In genomic region chr17:48745381-48746275, GRCh38 we compare ENCODE assay signal across 24 cellular contexts. TPM values are rescaled to one million over a fixed set of nuclear protein-coding genes. Genes with fewer than 3 reads are reported as not detected.
DNase-seq lines count a peak whose midpoint lies in the region; FAIRE-seq and TF ChIP-seq lines count a peak whose summit lies in the region.
"Had no signal": no experiment of that assay in that cellular context is flagged by ENCODE, and none has a peak within 500 bp of the region (broad histone marks: within the 10 kb centered on the region; RNA-seq: fewer than 3 reads in every experiment).

No MANE protein-coding gene starts in this region.

- H3K18ac ChIP-seq in H1 (ENCODE audit: extremely low read depth, low read length), result no peak overlapping the region

- BruUV-seq in Caco-2 (replicated peaks; lab: Mats Ljungman, UMichigan), result no TSS peak

- TF ChIP-seq CTCF in H1 (IDR thresholded peaks at IDR 0.05; ENCODE audit: control extremely low read depth in 1 of 3, insufficient read depth in 1 of 3, low read depth in 1 of 3, low read length in 3 of 3) (no peak), osteoblast (IDR thresholded peaks at IDR 0.05; ENCODE audit: extremely low read depth, low read depth, low read length) (no peak), type B pancreatic cell (conservative IDR thresholded peaks at IDR 0.05) (no peak), Caco-2 (IDR thresholded peaks at IDR 0.05; ENCODE audit: insufficient read depth in 1 of 2, low read depth in 1 of 2, low read length in 1 of 2, severe bottlenecking in 1 of 2, unreplicated experiment in 1 of 2) (no peak)

- TF ChIP-seq POLR2A in H1 (IDR thresholded peaks at IDR 0.05; ENCODE audit: control extremely low read depth in 1 of 2, low read depth in 2 of 2, low read length in 2 of 2), result no peak

- intact Hi-C loops in Caco-2 (cut with micrococcal nuclease; ENCODE audit: unreplicated experiment), result no loop called here

- no peak for TF ChIP-seq EP300 in H1 (IDR thresholded peaks at IDR 0.05; ENCODE audit: borderline replicate concordance in 1 of 2, low read depth in 2 of 2, low read length in 2 of 2)

- peaks cover 13 to 23% of the 10 kb centered on the region in 2 experiments for H4K20me1 ChIP-seq in H1 (replicated peaks in 1 of 2; ENCODE audit: control insufficient read depth in 1 of 2, insufficient read depth in 2 of 2, low read length in 2 of 2)
- H4K20me1 ChIP-seq in osteoblast (ENCODE audit: insufficient read depth, low read length), result no peaks in the 10 kb centered on the region

- peaks cover 99% of the 10 kb centered on the region for H3K27me3 Mint-ChIP-seq in type B pancreatic cell
- peaks cover 16% of the 10 kb centered on the region for H3K27me3 Mint-ChIP-seq in Caco-2 (ENCODE audit: insufficient read depth, unreplicated experiment)

- H2BK120ac ChIP-seq in H1 (replicated peaks; ENCODE audit: low read depth, low read length), result no peak overlapping the region

- no peaks in the 10 kb centered on the region for H3K23me2 ChIP-seq in H1 (ENCODE audit: low read depth, low read length)

- no peak overlapping the region for H4K8ac ChIP-seq in H1 (ENCODE audit: extremely low read depth, insufficient read depth, low read length)

- no peak overlapping the region for H3K27ac ChIP-seq in H1 (ENCODE audit: low read depth, low read length)
- no peak overlapping the region for H3K27ac ChIP-seq in osteoblast (ENCODE audit: low read depth, low read length)
- H3K27ac ChIP-seq: BLaER1 treated with 17β-estradiol and CSF1 and Interleukin-3, amounts not matched to agents 10 nM and 100 nM; HL-60; PC-9 had no signal

- no peak overlapping the region for H3K23ac ChIP-seq in H1 (ENCODE audit: insufficient read length)

- no peak for FAIRE-seq in H1 (lab: Jason Lieb, UNC)
- FAIRE-seq: GM12891, GM19239, K562 had no signal

- no peak overlapping the region for H3K4me3 Mint-ChIP-seq in type B pancreatic cell
- H3K4me3 Mint-ChIP-seq in Caco-2 (ENCODE audit: unreplicated experiment), result no peak overlapping the region

- H3K27ac Mint-ChIP-seq in type B pancreatic cell (no peak overlapping the region), Caco-2 (ENCODE audit: unreplicated experiment) (no peak overlapping the region)

- H2AFZ ChIP-seq in H1 (ENCODE audit: low read length), result no peak overlapping the region
- no peak overlapping the region for H2AFZ ChIP-seq in osteoblast (ENCODE audit: low read length)
- H2AFZ ChIP-seq: PC-9 had no signal

- no peak overlapping the region for H4K91ac ChIP-seq in H1 (replicated peaks; ENCODE audit: insufficient read length, low read length)

- H3K36me3 ChIP-seq in H1 (ENCODE audit: control insufficient read depth in 2 of 4, insufficient read depth in 4 of 4, low read length in 3 of 4) (peaks cover 0 to 5% (median 0%) of the 10 kb centered on the region in 4 experiments; a peak in 1 of 8 replicates), osteoblast (ENCODE audit: insufficient read depth, low read length) (no peaks in the 10 kb centered on the region), Caco-2 (ENCODE audit: control insufficient read depth, insufficient read depth, low read length) (no peaks in the 10 kb centered on the region)
- H3K36me3 ChIP-seq: BLaER1 treated with 17β-estradiol and CSF1 and Interleukin-3, amounts not matched to agents 10 nM and 100 nM had no signal

- H3K79me1 ChIP-seq in H1 (ENCODE audit: low read depth, low read length), result no peaks in the 10 kb centered on the region

- H3K27me3 ChIP-seq in H1 (replicated peaks in 1 of 4; ENCODE audit: control insufficient read depth in 3 of 4, extremely low read depth in 1 of 4, insufficient read depth in 3 of 4, low read length in 3 of 4), result peaks cover 93 to 100% (median 97%) of the 10 kb centered on the region in 4 experiments
- peaks cover 98% of the 10 kb centered on the region for H3K27me3 ChIP-seq in osteoblast (ENCODE audit: insufficient read depth, low read length)
- H3K27me3 ChIP-seq in Caco-2 (replicated peaks; ENCODE audit: control insufficient read depth, insufficient read depth, low read length), result peaks cover 1% of the 10 kb centered on the region; the same call in 1 of the 2 replicates

- H3K9me3 ChIP-seq in H1 (ENCODE audit: insufficient read depth in 2 of 2, low read depth in 1 of 2, low read length in 1 of 2) (no peaks in the 10 kb centered on the region), osteoblast (ENCODE audit: low read depth, low read length) (no peaks in the 10 kb centered on the region), Caco-2 (no peaks in the 10 kb centered on the region)

- no peak overlapping the region for H2AK5ac ChIP-seq in H1 (ENCODE audit: low read depth, low read length)

- no peak overlapping the region for H3K9ac ChIP-seq in H1 (replicated peaks in 1 of 4; ENCODE audit: extremely low read depth in 1 of 4, low read depth in 3 of 4, low read length in 3 of 4)
- H3K9ac ChIP-seq: BLaER1 treated with 17β-estradiol and CSF1 and Interleukin-3, amounts not matched to agents 10 nM and 100 nM had no signal

- 31% methylated on average over 12 of the region's 12 CpGs; no CpG with 5 or more reads in 1 of the 2 experiments for WGBS in H1 (ENCODE audit: extremely low coverage in 1 of 2, insufficient coverage in 1 of 2, insufficient read length in 1 of 2, insufficient replicate concordance in 2 of 2, low coverage in 1 of 2, low lambda C conversion rate in 2 of 2, missing lambda C conversion rate in 1 of 2), 2 experiments

- no peak for TF ChIP-seq RAD21 in H1 (IDR thresholded peaks at IDR 0.05 in 1 of 2, conservative IDR thresholded peaks at IDR 0.05 in 1 of 2; ENCODE audit: low read depth in 2 of 2, low read length in 2 of 2)

- no peak overlapping the region for H4K5ac ChIP-seq in H1 (ENCODE audit: insufficient read length, low read depth, low read length)

- no peak overlapping the region for H3K14ac ChIP-seq in H1 (ENCODE audit: insufficient read length)

- no peak overlapping the region for H2BK5ac ChIP-seq in H1 (ENCODE audit: low read depth, low read length)

- CTCF ChIA-PET in H1 (lab: Charles Lee; ENCODE audit: partially characterized antibody), result interaction anchor here (0.6 to 4.6 kb wide), 11 partner anchors 18 to 702 kb away, joined by 3 to 44 read pairs (median 5); partner anchors contain the start of genes HOXB13 and PRAC2
- CTCF ChIA-PET in Caco-2 (lab: Charles Lee), result interaction anchor here (0.6 to 1.3 kb wide), 6 partner anchors 22 to 1044 kb away, joined by 3 to 6 read pairs (median 4); no protein-coding TSS in a partner anchor

- H2BK20ac ChIP-seq in H1 (ENCODE audit: low read length), result no peak overlapping the region

- H3K79me2 ChIP-seq in H1 (ENCODE audit: control insufficient read depth in 1 of 2, insufficient read depth in 2 of 2, low read length in 2 of 2) (no peaks in the 10 kb centered on the region), osteoblast (ENCODE audit: insufficient read depth, low read length) (no peaks in the 10 kb centered on the region)

- POLR2A ChIA-PET in H1 (lab: Charles Lee; ENCODE audit: partially characterized antibody) (interaction anchor here (0.7 to 1.3 kb wide), 3 partner anchors 10 to 158 kb away, joined by 3 read pairs; no protein-coding TSS in a partner anchor), Caco-2 (lab: Charles Lee) (no interaction called here)

- H3K56ac ChIP-seq in H1 (replicated peaks; ENCODE audit: insufficient read length, low read depth, low read length), result no peak overlapping the region

- no peaks in the 10 kb centered on the region for H3K9me3 Mint-ChIP-seq in type B pancreatic cell
- no peaks in the 10 kb centered on the region for H3K9me3 Mint-ChIP-seq in Caco-2 (ENCODE audit: unreplicated experiment)

- H3K4ac ChIP-seq in H1 (replicated peaks; ENCODE audit: insufficient read length, low read depth, low read length), result no peak overlapping the region

- no peaks in the 10 kb centered on the region for H3K4me1 Mint-ChIP-seq in type B pancreatic cell (ENCODE audit: unreplicated experiment)
- peaks cover 8% of the 10 kb centered on the region for H3K4me1 Mint-ChIP-seq in Caco-2 (ENCODE audit: low read depth, unreplicated experiment)

- H2BK12ac ChIP-seq in H1 (ENCODE audit: low read depth, low read length), result no peak overlapping the region

- H3K36me3 Mint-ChIP-seq in type B pancreatic cell, result no peaks in the 10 kb centered on the region
- peaks cover 5% of the 10 kb centered on the region for H3K36me3 Mint-ChIP-seq in Caco-2 (ENCODE audit: insufficient read depth, unreplicated experiment)

- H2BK15ac ChIP-seq in H1 (ENCODE audit: low read length), result no peak overlapping the region; the same call in 1 of the 2 replicates

- H3K4me1 ChIP-seq in H1 (replicated peaks in 1 of 4; ENCODE audit: control insufficient read depth in 3 of 4, insufficient read depth in 4 of 4, low read length in 3 of 4) (peaks cover 0 to 6% (median 5%) of the 10 kb centered on the region in 4 experiments; a peak in 4 of 7 replicates), osteoblast (ENCODE audit: insufficient read depth, low read length) (no peaks in the 10 kb centered on the region), Caco-2 (no peaks in the 10 kb centered on the region)

- H3K4me3 ChIP-seq in H1 (ENCODE audit: extremely low read depth in 1 of 4, insufficient read depth in 2 of 4, low read depth in 3 of 4, low read length in 4 of 4), result no peak overlapping the region
- no peak overlapping the region for H3K4me3 ChIP-seq in osteoblast (ENCODE audit: insufficient read depth, low read length)
- H3K4me3 ChIP-seq in Caco-2 (ENCODE audit: low read depth, low read length), result no peak overlapping the region
- H3K4me3 ChIP-seq: BLaER1 treated with 17β-estradiol and CSF1 and Interleukin-3, amounts not matched to agents 10 nM and 100 nM; K562; PC-9 had no signal

- H3K4me2 ChIP-seq in H1 (ENCODE audit: insufficient read depth in 1 of 2, low read depth in 2 of 2, low read length in 2 of 2) (no peak overlapping the region; a peak in 1 of 4 replicates), osteoblast (ENCODE audit: insufficient read depth, low read length) (no peak overlapping the region)
- H3K4me2 ChIP-seq: BLaER1 treated with 17β-estradiol and CSF1 and Interleukin-3, amounts not matched to agents 10 nM and 100 nM; PC-9 had no signal

- DNase-seq in DMS79 treated with DMSO at 0.1 percent for 48 hours (lab: John Stamatoyannopoulos, UW) (peak; percentile 16), DMS79 (lab: John Stamatoyannopoulos, UW) (no peak), NCI-H2196 treated with DMSO at 0.1 percent for 48 hours (lab: John Stamatoyannopoulos, UW; ENCODE audit: unreplicated experiment) (peak; percentile 32), H1 (ENCODE audit: low read depth in 1 of 2, low spot score in 2 of 2) (no peak), osteoblast (ENCODE audit: insufficient read length, low spot score, missing footprints) (peak; percentile 46), type B pancreatic cell (ENCODE audit: extremely low spot score, unreplicated experiment) (no peak), Caco-2 (no peak), GM19238 (ENCODE audit: insufficient read length, low spot score) (no peak)
- DNase-seq: 8988T; DMS53; GOT3; NCI-H1092 treated with DMSO at 0.1 percent for 48 hours; NCI-H1694; NCI-H2171 treated with DMSO at 0.1 percent for 48 hours; NCI-H524 treated with DMSO at 0.1 percent for 48 hours; NK-92 treated with Interleukin-12 subunit alpha and Interleukin-12 subunit beta, amount 100 ng/mL, for 24 hours; PC-9; Right ventricle myocardium superior had no signal

RNA-seq across cellular contexts. Expression of gene HOXB13, which starts 17.1 kb away (rescaled TPM):
- total RNA-seq in H1 (2021; fragmentation: NEBNext Ultra II Directional; extraction: Animal tissue kit (Norgen Biotek cat#: 25700)), result not detected in 2 replicates
- not detected in 2 replicates for polyA plus RNA-seq in H1 (2011; rRNA removed)
- polyA plus RNA-seq in H1 (2011; cell fraction: cytosol; rRNA removed), result not detected
- polyA plus RNA-seq in H1 (2011; cell fraction: nucleus; rRNA removed), result not detected
- not detected in 4 replicates for polyA plus RNA-seq in H1 (2012, experiment 1 of 2)
- not detected for polyA plus RNA-seq in H1 (2012, experiment 2 of 2)
- not detected for polyA plus RNA-seq in H1 (2013, experiment 1 of 2)
- not detected for polyA plus RNA-seq in H1 (2013, experiment 2 of 2)
- not detected in 2 replicates for polyA minus RNA-seq in H1 (2011; rRNA and poly(A)+ RNA removed)
- not detected for polyA minus RNA-seq in H1 (2011; cell fraction: cytosol; rRNA and poly(A)+ RNA removed)
- not detected for polyA minus RNA-seq in H1 (2011; cell fraction: nucleus; rRNA and poly(A)+ RNA removed)
- total RNA-seq in osteoblast, result not detected in 2 replicates
- total RNA-seq in type B pancreatic cell (ENCODE audit: low replicate concordance), result 0.59 TPM in 1 of 2 replicates, not detected in the other
- total RNA-seq in Caco-2 (2022), result 4.3 and 5.5 TPM in 2 replicates
- total RNA-seq: K562, PC-9, Right ventricle myocardium superior had no signal
- polyA plus RNA-seq: K562 had no signal

RNA-seq across cellular contexts. Expression of gene PRAC2, which starts 22.6 kb away (rescaled TPM):
- not detected in 2 replicates for total RNA-seq in H1 (2021; fragmentation: NEBNext Ultra II Directional; extraction: Animal tissue kit (Norgen Biotek cat#: 25700))
- not detected in 2 replicates for polyA plus RNA-seq in H1 (2011; rRNA removed)
- polyA plus RNA-seq in H1 (2011; cell fraction: cytosol; rRNA removed), result not detected
- polyA plus RNA-seq in H1 (2011; cell fraction: nucleus; rRNA removed), result not detected
- not detected in 4 replicates for polyA plus RNA-seq in H1 (2012, experiment 1 of 2)
- polyA plus RNA-seq in H1 (2012, experiment 2 of 2), result not detected
- not detected for polyA plus RNA-seq in H1 (2013, experiment 1 of 2)
- polyA plus RNA-seq in H1 (2013, experiment 2 of 2), result not detected
- polyA minus RNA-seq in H1 (2011; rRNA and poly(A)+ RNA removed), result not detected in 2 replicates
- polyA minus RNA-seq in H1 (2011; cell fraction: cytosol; rRNA and poly(A)+ RNA removed), result not detected
- not detected for polyA minus RNA-seq in H1 (2011; cell fraction: nucleus; rRNA and poly(A)+ RNA removed)
- total RNA-seq in osteoblast (not detected in 2 replicates), type B pancreatic cell (ENCODE audit: low replicate concordance) (not detected in 2 replicates), Caco-2 (2022) (not detected in 2 replicates)
- total RNA-seq: K562, M059J, PC-9, Right ventricle myocardium superior had no signal
- polyA plus RNA-seq: K562 had no signal

RNA-seq across cellular contexts. Expression of gene PRAC1, which starts 23.3 kb away (rescaled TPM):
- not detected in 2 replicates for total RNA-seq in H1 (2021; fragmentation: NEBNext Ultra II Directional; extraction: Animal tissue kit (Norgen Biotek cat#: 25700))
- polyA plus RNA-seq in H1 (2011; rRNA removed), result not detected in 2 replicates
- not detected for polyA plus RNA-seq in H1 (2011; cell fraction: cytosol; rRNA removed)
- polyA plus RNA-seq in H1 (2011; cell fraction: nucleus; rRNA removed), result not detected
- not detected in 4 replicates for polyA plus RNA-seq in H1 (2012, experiment 1 of 2)
- not detected for polyA plus RNA-seq in H1 (2012, experiment 2 of 2)
- polyA plus RNA-seq in H1 (2013, experiment 1 of 2), result not detected
- polyA plus RNA-seq in H1 (2013, experiment 2 of 2), result not detected
- not detected in 2 replicates for polyA minus RNA-seq in H1 (2011; rRNA and poly(A)+ RNA removed)
- polyA minus RNA-seq in H1 (2011; cell fraction: cytosol; rRNA and poly(A)+ RNA removed), result not detected
- not detected for polyA minus RNA-seq in H1 (2011; cell fraction: nucleus; rRNA and poly(A)+ RNA removed)
- total RNA-seq in osteoblast (0.88 TPM in 1 of 2 replicates, not detected in the other), type B pancreatic cell (ENCODE audit: low replicate concordance) (0.88 TPM in 1 of 2 replicates, not detected in the other), Caco-2 (2022) (not detected in 2 replicates)
- total RNA-seq: K562, M059J, PC-9, Right ventricle myocardium superior had no signal
- polyA plus RNA-seq: K562 had no signal

Comparison
In these comparisons a context has a peak if more than half of its experiments do, and no peak if none do; other contexts are left out.
1. DNase-seq: peak in DMS79 treated with DMSO at 0.1 percent for 48 hours (single experiment), NCI-H2196 treated with DMSO at 0.1 percent for 48 hours (single experiment) and osteoblast (single experiment); none in DMS79 (single experiment), H1 (0 of 2), type B pancreatic cell (single experiment), Caco-2 (0 of 2) and GM19238 (single experiment).